1 cellular context compared by ENCODE assay signal in the genomic region with DNA sequence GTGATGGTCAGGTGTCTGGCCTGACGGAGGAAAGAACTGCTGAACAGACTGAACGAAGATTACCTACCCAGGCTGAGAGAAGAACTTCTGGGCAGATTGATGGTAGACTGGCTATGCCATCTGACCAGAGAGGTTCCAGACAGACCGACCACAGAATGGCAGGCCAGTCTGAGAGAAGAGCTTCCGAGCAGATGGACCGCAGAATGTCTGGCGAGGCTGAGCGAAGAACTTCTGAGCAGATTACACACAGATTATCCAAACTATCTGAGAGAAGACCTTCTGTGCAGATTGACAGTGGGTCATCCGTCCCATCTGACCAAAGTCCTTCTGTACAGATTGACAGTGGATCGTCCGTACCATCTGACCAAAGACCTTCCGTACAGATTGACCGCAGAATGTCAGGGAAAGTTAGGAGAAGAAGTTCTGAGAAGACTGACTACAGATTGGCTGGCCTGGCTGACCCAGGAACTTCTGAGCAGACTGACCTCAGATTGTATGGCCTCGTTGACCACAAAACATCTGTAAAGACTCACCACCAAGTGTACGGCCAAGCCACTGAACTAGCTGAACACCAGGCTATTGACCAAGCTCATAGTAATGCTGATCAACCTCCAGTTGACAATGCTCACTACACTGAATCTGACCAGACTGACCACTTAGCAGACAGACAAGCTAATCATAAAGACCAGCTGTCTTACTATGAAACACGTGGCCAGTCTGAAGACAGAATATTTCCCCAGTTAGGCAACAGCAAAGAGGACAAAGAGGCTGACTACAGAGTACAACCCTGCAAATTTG.
TF ChIP-seq lines count a peak whose summit lies in the region.

No MANE protein-coding gene starts in this region.

TF ChIP-seq in A549, 52 proteins besides CTCF, POLR2A, EP300 and RAD21 (continued from another document):
- TF ChIP-seq, protein P1, sequence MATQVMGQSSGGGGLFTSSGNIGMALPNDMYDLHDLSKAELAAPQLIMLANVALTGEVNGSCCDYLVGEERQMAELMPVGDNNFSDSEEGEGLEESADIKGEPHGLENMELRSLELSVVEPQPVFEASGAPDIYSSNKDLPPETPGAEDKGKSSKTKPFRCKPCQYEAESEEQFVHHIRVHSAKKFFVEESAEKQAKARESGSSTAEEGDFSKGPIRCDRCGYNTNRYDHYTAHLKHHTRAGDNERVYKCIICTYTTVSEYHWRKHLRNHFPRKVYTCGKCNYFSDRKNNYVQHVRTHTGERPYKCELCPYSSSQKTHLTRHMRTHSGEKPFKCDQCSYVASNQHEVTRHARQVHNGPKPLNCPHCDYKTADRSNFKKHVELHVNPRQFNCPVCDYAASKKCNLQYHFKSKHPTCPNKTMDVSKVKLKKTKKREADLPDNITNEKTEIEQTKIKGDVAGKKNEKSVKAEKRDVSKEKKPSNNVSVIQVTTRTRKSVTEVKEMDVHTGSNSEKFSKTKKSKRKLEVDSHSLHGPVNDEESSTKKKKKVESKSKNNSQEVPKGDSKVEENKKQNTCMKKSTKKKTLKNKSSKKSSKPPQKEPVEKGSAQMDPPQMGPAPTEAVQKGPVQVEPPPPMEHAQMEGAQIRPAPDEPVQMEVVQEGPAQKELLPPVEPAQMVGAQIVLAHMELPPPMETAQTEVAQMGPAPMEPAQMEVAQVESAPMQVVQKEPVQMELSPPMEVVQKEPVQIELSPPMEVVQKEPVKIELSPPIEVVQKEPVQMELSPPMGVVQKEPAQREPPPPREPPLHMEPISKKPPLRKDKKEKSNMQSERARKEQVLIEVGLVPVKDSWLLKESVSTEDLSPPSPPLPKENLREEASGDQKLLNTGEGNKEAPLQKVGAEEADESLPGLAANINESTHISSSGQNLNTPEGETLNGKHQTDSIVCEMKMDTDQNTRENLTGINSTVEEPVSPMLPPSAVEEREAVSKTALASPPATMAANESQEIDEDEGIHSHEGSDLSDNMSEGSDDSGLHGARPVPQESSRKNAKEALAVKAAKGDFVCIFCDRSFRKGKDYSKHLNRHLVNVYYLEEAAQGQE (IDR thresholded peaks at IDR 0.05), result no peak
- TF ChIP-seq, protein P2, sequence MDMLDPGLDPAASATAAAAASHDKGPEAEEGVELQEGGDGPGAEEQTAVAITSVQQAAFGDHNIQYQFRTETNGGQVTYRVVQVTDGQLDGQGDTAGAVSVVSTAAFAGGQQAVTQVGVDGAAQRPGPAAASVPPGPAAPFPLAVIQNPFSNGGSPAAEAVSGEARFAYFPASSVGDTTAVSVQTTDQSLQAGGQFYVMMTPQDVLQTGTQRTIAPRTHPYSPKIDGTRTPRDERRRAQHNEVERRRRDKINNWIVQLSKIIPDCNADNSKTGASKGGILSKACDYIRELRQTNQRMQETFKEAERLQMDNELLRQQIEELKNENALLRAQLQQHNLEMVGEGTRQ (IDR thresholded peaks at IDR 0.05), result no peak
- TF ChIP-seq CEBPB (IDR thresholded peaks at IDR 0.05) (no peak), CBX2 (IDR thresholded peaks at IDR 0.05; ENCODE audit: borderline replicate concordance, low read depth) (no peak), GATA3 (IDR thresholded peaks at IDR 0.05; ENCODE audit: borderline replicate concordance) (no peak), SREBF2 (IDR thresholded peaks at IDR 0.05) (no peak), FOSL2 (IDR thresholded peaks at IDR 0.05) (no peak), FOSL2 (CRISPR knock-in tag; IDR thresholded peaks at IDR 0.05) (no peak)
- TF ChIP-seq, protein P3, sequence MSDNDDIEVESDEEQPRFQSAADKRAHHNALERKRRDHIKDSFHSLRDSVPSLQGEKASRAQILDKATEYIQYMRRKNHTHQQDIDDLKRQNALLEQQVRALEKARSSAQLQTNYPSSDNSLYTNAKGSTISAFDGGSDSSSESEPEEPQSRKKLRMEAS (IDR thresholded peaks at IDR 0.05), result no peak
TF ChIP-seq in A549: peak in this region for 0.
